1 cellular context compared by ENCODE assay signal in genomic region chr5:172303996-172304335, GRCh38.
TF ChIP-seq lines count a peak whose summit lies in the region.

No MANE protein-coding gene starts in this region.

TF ChIP-seq in H1, 55 proteins besides CTCF, POLR2A, EP300 and RAD21:
- TF ChIP-seq KDM5A (IDR thresholded peaks at IDR 0.05; ENCODE audit: low read length) (no peak), TAF7 (optimal IDR thresholded peaks at IDR 0.05; ENCODE audit: borderline replicate concordance, low read depth, low read length) (peak; percentile 45)
